16 cellular contexts compared by ENCODE assay signal in the genomic region with DNA sequence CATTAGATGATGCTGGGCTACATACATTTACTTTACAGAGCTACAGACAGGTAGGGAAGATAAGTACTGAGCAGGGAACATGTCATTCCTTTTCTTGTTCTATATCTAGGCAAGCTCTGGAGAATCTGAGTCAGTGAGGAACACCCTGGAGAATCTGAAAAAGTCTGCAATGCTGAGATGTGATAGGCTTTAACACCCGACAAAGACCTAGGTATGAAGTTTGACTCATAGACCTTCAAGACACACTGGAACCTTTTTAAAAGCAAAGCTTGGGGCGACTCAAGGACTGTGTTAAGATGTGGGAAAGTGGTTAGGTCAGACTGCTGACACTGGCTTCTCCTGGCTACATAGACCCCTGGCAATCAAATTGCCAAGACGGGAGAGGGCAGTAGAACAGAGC. TPM values are rescaled to one million over a fixed set of nuclear protein-coding genes. Genes with fewer than 3 reads are reported as not detected.
DNase-seq lines count a peak whose midpoint lies in the region; ATAC-seq, FAIRE-seq and TF ChIP-seq lines count a peak whose summit lies in the region.
"Had no signal": no experiment of that assay in that cellular context is flagged by ENCODE, and none has a peak within 500 bp of the region (broad histone marks: within the 10 kb centered on the region; RNA-seq: fewer than 3 reads in every experiment).

No MANE protein-coding gene starts in this region.

- TF ChIP-seq RAD21 in K562 (CRISPR knock-in tag; conservative IDR thresholded peaks at IDR 0.05 in 1 of 2, IDR thresholded peaks at IDR 0.05 in 1 of 2) = no peak

- H3K4me3 ChIP-seq in BLaER1 (no peak overlapping the region), K562 (no peak overlapping the region)

- H3K4me1 ChIP-seq in BLaER1 (peaks cover 15% of the 10 kb centered on the region), K562 (replicated peaks in 1 of 2; ENCODE audit: control insufficient read depth in 2 of 2, insufficient read depth in 2 of 2, low read length in 2 of 2) (peaks cover 0 to 16% of the 10 kb centered on the region in 2 experiments; a peak in 3 of 5 replicates)

- DNase-seq in HT1080 (ENCODE audit: low read depth) = peak; percentile 16
- no peak for DNase-seq in K562 (ENCODE audit: extremely low read depth in 1 of 4, low spot score in 3 of 4)
- peak; percentile 5 for DNase-seq in kidney tubule cell (ENCODE audit: low spot score)
- no peak for DNase-seq in NCI-H524 treated with DMSO at 0.1 percent for 48 hours (lab: John Stamatoyannopoulos, UW)
- no peak for DNase-seq in stimulated activated naive CD4-positive, alpha-beta T cell (lab: John Stamatoyannopoulos, UW)
- DNase-seq: Calu3, DND-41, NCI-H2029 treated with DMSO at 0.1 percent for 48 hours, NCI-H2227 treated with DMSO at 0.1 percent for 48 hours, SHP77 had no signal

- peak; percentile 41; the same call in 2 of the 3 replicates for ATAC-seq in K562
- ATAC-seq in HG02571 (IDR thresholded peaks at IDR 0.05; ENCODE audit: unreplicated experiment) = no peak
- ATAC-seq: HCT116, Panc1 had no signal

- H2AFZ ChIP-seq in K562 (ENCODE audit: low read depth, low read length) = no peak overlapping the region

- H3K4me2 ChIP-seq in BLaER1 = peak overlapping the region; percentile 62
- H3K4me2 ChIP-seq in K562 (ENCODE audit: insufficient read depth, low read length) = no peak overlapping the region

- no peaks in the 10 kb centered on the region for H3K36me3 ChIP-seq in BLaER1
- H3K36me3 ChIP-seq in K562 (ENCODE audit: control insufficient read depth, insufficient read depth, low read length) = no peaks in the 10 kb centered on the region

- CTCF ChIA-PET in K562 (lab: Yijun Ruan, JAX; ENCODE audit: low intra/inter-chr PET ratio) = no interaction called here

- 10% methylated on average over 3 of the region's 3 CpGs for WGBS in K562 (ENCODE audit: insufficient coverage, low coverage, missing lambda C conversion rate)

- no TSS peak for BruUV-seq in K562 (replicated peaks; lab: Mats Ljungman, UMichigan)

- H3K9me3 ChIP-seq in BLaER1 (no peaks in the 10 kb centered on the region), K562 (replicated peaks; ENCODE audit: control insufficient read depth, insufficient read depth, low read depth, low read length) (no peaks in the 10 kb centered on the region)

- POLR2A ChIA-PET in K562 (lab: Yijun Ruan, JAX) = no interaction called here

- H3K79me2 ChIP-seq in K562 (ENCODE audit: control insufficient read depth, insufficient read depth, low read length) = no peaks in the 10 kb centered on the region

- no peak for FAIRE-seq in K562 (lab: Jason Lieb, UNC)
- FAIRE-seq: GM12892 had no signal

- intact Hi-C loops in K562 (cut with micrococcal nuclease) = no loop called here

- in situ Hi-C loops in K562 (cut with MboI) = no loop called here

- TF ChIP-seq CTCF in K562 (IDR thresholded peaks at IDR 0.05 in 2 of 3, conservative IDR thresholded peaks at IDR 0.05 in 1 of 3; ENCODE audit: insufficient read depth in 2 of 3, low read depth in 1 of 3, low read length in 3 of 3) = no peak

- H3K9me1 ChIP-seq in K562 (ENCODE audit: control insufficient read depth, insufficient read depth, low read length) = no peaks in the 10 kb centered on the region

- H3K27me3 ChIP-seq in BLaER1 (no peaks in the 10 kb centered on the region), K562 (ENCODE audit: control insufficient read depth in 2 of 2, insufficient read depth in 2 of 2, low read length in 2 of 2) (no peaks in the 10 kb centered on the region)

- H3K9ac ChIP-seq in BLaER1 (no peak overlapping the region), K562 (ENCODE audit: insufficient read depth in 1 of 2, low read depth in 2 of 2, low read length in 2 of 2) (no peak overlapping the region)

- TF ChIP-seq EP300 in K562 (IDR thresholded peaks at IDR 0.05; ENCODE audit: low read length) = no peak

- H4K20me1 ChIP-seq in BLaER1 = no peaks in the 10 kb centered on the region
- no peaks in the 10 kb centered on the region for H4K20me1 ChIP-seq in K562 (replicated peaks; ENCODE audit: control insufficient read depth, insufficient read depth, low read length)

- no peak overlapping the region for H3K27ac ChIP-seq in BLaER1
- H3K27ac ChIP-seq in K562 (ENCODE audit: extremely low read depth, low read depth, low read length) = no peak overlapping the region
- H3K27ac ChIP-seq: RWPE1 had no signal

- TF ChIP-seq POLR2A in K562 (conservative IDR thresholded peaks at IDR 0.05) = no peak

TF ChIP-seq in K562, 482 proteins besides CTCF, POLR2A, EP300 and RAD21:
- TF ChIP-seq ZNF57 (CRISPR knock-in tag; IDR thresholded peaks at IDR 0.05) = no peak
- TF ChIP-seq, protein P1, sequence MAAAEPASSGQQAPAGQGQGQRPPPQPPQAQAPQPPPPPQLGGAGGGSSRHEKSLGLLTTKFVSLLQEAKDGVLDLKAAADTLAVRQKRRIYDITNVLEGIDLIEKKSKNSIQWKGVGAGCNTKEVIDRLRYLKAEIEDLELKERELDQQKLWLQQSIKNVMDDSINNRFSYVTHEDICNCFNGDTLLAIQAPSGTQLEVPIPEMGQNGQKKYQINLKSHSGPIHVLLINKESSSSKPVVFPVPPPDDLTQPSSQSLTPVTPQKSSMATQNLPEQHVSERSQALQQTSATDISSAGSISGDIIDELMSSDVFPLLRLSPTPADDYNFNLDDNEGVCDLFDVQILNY (CRISPR knock-in tag; IDR thresholded peaks at IDR 0.05) = no peak
- no peak for TF ChIP-seq BACH1 (tag; IDR thresholded peaks at IDR 0.05)
- TF ChIP-seq, protein P2, sequence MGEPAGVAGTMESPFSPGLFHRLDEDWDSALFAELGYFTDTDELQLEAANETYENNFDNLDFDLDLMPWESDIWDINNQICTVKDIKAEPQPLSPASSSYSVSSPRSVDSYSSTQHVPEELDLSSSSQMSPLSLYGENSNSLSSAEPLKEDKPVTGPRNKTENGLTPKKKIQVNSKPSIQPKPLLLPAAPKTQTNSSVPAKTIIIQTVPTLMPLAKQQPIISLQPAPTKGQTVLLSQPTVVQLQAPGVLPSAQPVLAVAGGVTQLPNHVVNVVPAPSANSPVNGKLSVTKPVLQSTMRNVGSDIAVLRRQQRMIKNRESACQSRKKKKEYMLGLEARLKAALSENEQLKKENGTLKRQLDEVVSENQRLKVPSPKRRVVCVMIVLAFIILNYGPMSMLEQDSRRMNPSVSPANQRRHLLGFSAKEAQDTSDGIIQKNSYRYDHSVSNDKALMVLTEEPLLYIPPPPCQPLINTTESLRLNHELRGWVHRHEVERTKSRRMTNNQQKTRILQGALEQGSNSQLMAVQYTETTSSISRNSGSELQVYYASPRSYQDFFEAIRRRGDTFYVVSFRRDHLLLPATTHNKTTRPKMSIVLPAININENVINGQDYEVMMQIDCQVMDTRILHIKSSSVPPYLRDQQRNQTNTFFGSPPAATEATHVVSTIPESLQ (CRISPR knock-in tag; IDR thresholded peaks at IDR 0.05) = no peak
- TF ChIP-seq MEF2D (tag; conservative IDR thresholded peaks at IDR 0.05; ENCODE audit: low read depth) = no peak

RNA-seq across cellular contexts. Expression of gene OSTC, which starts 42.8 kb away (rescaled TPM):
- total RNA-seq in HT1080 (2014; rRNA removed; shearing (Covaris generic)) = 86.3 and 92.1 TPM in 2 replicates
- polyA plus RNA-seq in HT1080 (2015; cell fraction: cytosol; rRNA removed) = 142 and 169 TPM in 2 replicates
- polyA plus RNA-seq in HT1080 (2015; cell fraction: nucleus; rRNA removed) = 60.1 and 91.5 TPM in 2 replicates
- 64.1 and 123 TPM in 2 replicates for total RNA-seq in K562 (2011; cell fraction: chromatin; rRNA removed; ENCODE audit: low replicate concordance)
- total RNA-seq in K562 (2011; cell fraction: nucleolus; rRNA removed) = 68.4 and 89.2 TPM in 2 replicates
- total RNA-seq in K562 (2011; cell fraction: nucleoplasm; rRNA removed) = 127 and 150 TPM in 2 replicates
- 93.8 and 112 TPM in 2 replicates for total RNA-seq in K562 (2014; rRNA removed)
- total RNA-seq in K562 (2014; rRNA removed; fragmentation: Illumina TruSeq; extraction: Trizol) = 235 and 252 TPM in 2 replicates
- total RNA-seq in K562 (2015; rRNA removed; fragmentation: Illumina TruSeq; extraction: Trizol) = 193 and 210 TPM in 2 replicates
- total RNA-seq in K562 (2021) = 143 and 174 TPM in 2 replicates
- 225 and 241 TPM in 2 replicates for polyA plus RNA-seq in K562 (2011; rRNA removed)
- polyA plus RNA-seq in K562 (2011; cell fraction: cytosol; rRNA removed) = 99.7 and 224 TPM in 2 replicates
- polyA plus RNA-seq in K562 (2011; cell fraction: nucleus; rRNA removed) = 32.2 and 80.8 TPM in 2 replicates
- 219 and 283 TPM in 2 replicates for polyA plus RNA-seq in K562 (2012)
- polyA plus RNA-seq in K562 (2014; fragmentation: Illumina TruSeq; extraction: Trizol) = 235 and 258 TPM in 2 replicates
- polyA plus RNA-seq in K562 (2014; fragmentation: Nextera tagmentation; extraction: Ambion mirVana) = 100 to 1,000 TPM; 851 to 966 TPM
- 177 and 182 TPM in 2 replicates for polyA plus RNA-seq in K562 (2014; rRNA removed)
- polyA minus RNA-seq in K562 (2011; rRNA and poly(A)+ RNA removed) = 125 and 140 TPM in 2 replicates
- polyA minus RNA-seq in K562 (2011; cell fraction: cytosol; rRNA and poly(A)+ RNA removed) = 50.4 and 56.3 TPM in 2 replicates
- 24.9 and 58.4 TPM in 2 replicates for polyA minus RNA-seq in K562 (2011; cell fraction: nucleus; rRNA and poly(A)+ RNA removed)

Comparison
In these comparisons a context has a peak if more than half of its experiments do, and no peak if none do; other contexts are left out.
1. DNase-seq: peak in HT1080 (single experiment) and kidney tubule cell (single experiment); none in K562 (0 of 4), NCI-H524 treated with DMSO at 0.1 percent for 48 hours (single experiment) and stimulated activated naive CD4-positive, alpha-beta T cell (0 of 6).